8 cellular contexts compared by ENCODE assay signal in the genomic region with DNA sequence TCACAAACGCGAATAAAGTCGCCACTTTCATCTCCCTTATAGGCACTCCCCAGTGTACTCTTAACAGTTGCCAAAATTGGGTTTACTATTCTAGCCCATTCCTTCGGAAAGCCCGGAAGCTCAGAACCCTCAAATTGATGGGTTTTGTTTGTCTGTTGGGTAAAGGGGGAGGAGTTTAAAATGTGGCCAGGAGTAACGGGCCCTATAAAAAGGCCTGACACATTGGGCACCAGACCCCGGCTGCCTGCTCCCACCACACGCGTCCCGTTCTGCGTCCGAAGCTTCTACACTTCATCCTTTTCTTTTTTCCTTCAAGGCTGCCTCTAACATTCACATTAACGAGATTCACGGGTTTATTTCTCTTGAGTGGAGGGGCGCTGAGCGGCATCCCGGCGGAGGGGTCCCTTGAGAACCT. TPM values are rescaled to one million over a fixed set of nuclear protein-coding genes. Genes with fewer than 3 reads are reported as not detected.
DNase-seq lines count a peak whose midpoint lies in the region; ATAC-seq and TF ChIP-seq lines count a peak whose summit lies in the region.

No MANE protein-coding gene starts in this region.

- H3K9me3 ChIP-seq in endocrine pancreas (ENCODE audit: control insufficient read depth, low read length) (no peaks in the 10 kb centered on the region), prostate gland (no peaks in the 10 kb centered on the region)

- TF ChIP-seq POLR2A in NB4 (IDR thresholded peaks at IDR 0.05; ENCODE audit: extremely low read depth, insufficient read length), result no peak
- TF ChIP-seq POLR2A in prostate gland (IDR thresholded peaks at IDR 0.05), result no peak

- WGBS in prostate gland, result 5% methylated on average over 18 of the region's 18 CpGs

- peak overlapping the region; percentile 97 to 98 for H3K27ac ChIP-seq in prostate gland

- peak; percentile 4 for ATAC-seq in GM19452 (IDR thresholded peaks at IDR 0.05; ENCODE audit: unreplicated experiment)

- peaks cover 3% of the 10 kb centered on the region for H3K36me3 ChIP-seq in endocrine pancreas (ENCODE audit: control insufficient read depth, insufficient read depth, low read length)
- H3K36me3 ChIP-seq in prostate gland, result no peaks in the 10 kb centered on the region

- no peaks in the 10 kb centered on the region for H3K4me1 ChIP-seq in endocrine pancreas (ENCODE audit: control insufficient read depth, insufficient read depth, low read length)
- H3K4me1 ChIP-seq in prostate gland (replicated peaks), result no peaks in the 10 kb centered on the region

- peak overlapping the region; percentile 82 for H3K9ac ChIP-seq in endocrine pancreas (ENCODE audit: control insufficient read depth, insufficient read depth, low read length)

- H3K4me3 ChIP-seq in NB4 (ENCODE audit: low read depth, low read length) (peak overlapping the region; percentile 67), endocrine pancreas (ENCODE audit: control insufficient read depth, insufficient read depth, low read length) (no peak overlapping the region), prostate gland (peak overlapping the region; percentile 70 to 77)

- intact Hi-C loops in prostate gland (cut with DNase I), result loop anchor here (1.0 to 5.0 kb wide), 3 partner anchors 47 to 488 kb away; a partner anchor contains a TSS

- no peaks in the 10 kb centered on the region for H3K27me3 ChIP-seq in endocrine pancreas (ENCODE audit: control insufficient read depth, insufficient read depth, low read length)
- no peaks in the 10 kb centered on the region for H3K27me3 ChIP-seq in prostate gland (replicated peaks; ENCODE audit: insufficient read depth)

- no peak for DNase-seq in NB4 (ENCODE audit: low read depth)
- DNase-seq in prostate gland (ENCODE audit: low spot score), result no peak
- no peak for DNase-seq in T-helper 9 cell
- DNase-seq in NCI-H1105 treated with DMSO at 0.1 percent for 48 hours (lab: John Stamatoyannopoulos, UW), result no peak
- DNase-seq in NCI-H1930 (lab: John Stamatoyannopoulos, UW), result no peak
- DNase-seq in stimulated activated CD4-positive, alpha-beta T cell treated with anti-CD3 and anti-CD28 coated beads, Interleukin-15, amount 100 ng/mL, for 24 hours, result no peak

- TF ChIP-seq CTCF in NB4 (IDR thresholded peaks at IDR 0.05; ENCODE audit: low read depth, low read length) (no peak), prostate gland (IDR thresholded peaks at IDR 0.05) (no peak)

RNA-seq across cellular contexts. Expression of a gene that starts 0.8 kb away (rescaled TPM):
- total RNA-seq in prostate gland, result 10 to 100 TPM; 15.2 to 16.9 TPM

RNA-seq across cellular contexts. Expression of a gene that starts 10.1 kb away (rescaled TPM):
- total RNA-seq in prostate gland, result 1 to 10 TPM; 2.3 to 2.9 TPM

RNA-seq across cellular contexts. Expression of a gene that starts 16.9 kb away (rescaled TPM):
- total RNA-seq in prostate gland, result 10 to 100 TPM; 53.6 to 60.1 TPM

RNA-seq across cellular contexts. Expression of a gene that starts 18.3 kb away (rescaled TPM):
- 100 to 1,000 TPM in 1 of 2 donors, 10 to 100 TPM in 1; 84.4 to 142 TPM for total RNA-seq in prostate gland

RNA-seq across cellular contexts. Expression of a gene that starts 46.8 kb away (rescaled TPM):
- 10 to 100 TPM; 49.0 to 57.2 TPM for total RNA-seq in prostate gland
